5 cellular contexts compared by ENCODE assay signal in the genomic region with DNA sequence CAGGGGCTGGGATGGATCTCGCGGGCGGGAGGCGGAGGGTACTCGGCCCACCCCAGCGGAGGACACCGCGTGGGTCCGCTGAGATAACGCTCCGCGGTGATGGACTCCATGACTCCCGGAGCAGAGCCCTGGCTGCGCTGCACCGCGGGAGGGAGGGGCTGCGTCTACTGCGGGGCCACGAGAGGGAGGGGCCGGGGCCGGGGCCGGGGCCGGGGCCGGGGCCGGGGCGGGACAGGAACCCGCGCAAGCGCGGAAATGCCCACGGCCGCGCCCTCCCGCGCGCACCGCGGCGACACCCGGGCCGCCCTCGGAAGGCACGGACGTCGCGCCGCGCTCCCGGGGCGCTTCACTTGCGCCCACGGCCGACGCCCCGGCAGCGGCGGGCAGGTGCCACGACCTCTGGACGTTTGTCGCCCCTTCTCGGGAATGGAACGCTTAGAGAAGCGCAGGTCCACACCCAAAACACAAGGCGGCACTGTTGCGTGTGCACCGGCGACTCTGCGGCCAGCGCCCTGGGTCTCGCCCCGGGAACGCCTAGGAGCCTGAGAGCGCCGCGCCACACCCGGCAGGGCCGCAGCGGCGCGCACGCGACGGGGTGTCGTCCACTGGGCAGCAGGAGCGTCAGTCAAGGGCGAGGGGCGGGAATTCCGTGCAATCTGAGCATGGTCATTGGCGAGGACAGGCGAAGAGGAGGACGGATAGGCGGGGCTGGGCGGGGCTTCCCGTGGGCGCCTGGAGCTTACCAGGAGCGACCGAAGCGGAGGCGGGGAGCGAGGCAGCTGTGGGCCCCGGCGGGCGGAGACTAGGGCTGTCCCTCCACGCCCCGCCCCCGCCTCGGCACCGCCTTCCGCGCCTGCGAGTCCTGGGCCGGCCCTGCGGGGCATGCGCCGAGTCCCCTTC. TPM values are rescaled to one million over a fixed set of nuclear protein-coding genes. Genes with fewer than 3 reads are reported as not detected.
A peak's percentile ranks its signal among the peaks of the same experiment; 100 is the strongest.
DNase-seq lines count a peak whose midpoint lies in the region; ATAC-seq and TF ChIP-seq lines count a peak whose summit lies in the region.
"Not testable (repeated sequence)": the region's sequence is repeated elsewhere in the genome, so short reads cannot be mapped to it uniquely, and the experiment has no call there.

No MANE protein-coding gene starts in this region.

- not testable (repeated sequence) for H3K27ac Mint-ChIP-seq in activated CD8-positive, alpha-beta memory T cell treated with anti-CD3 and anti-CD28 coated beads, Interleukin-2, amount 10 ng/mL, durations not matched to agents 7 days and 5 days

- H3K4me1 Mint-ChIP-seq in activated CD8-positive, alpha-beta memory T cell treated with anti-CD3 and anti-CD28 coated beads, Interleukin-2, amount 10 ng/mL, durations not matched to agents 7 days and 5 days: not testable (repeated sequence)

- intact Hi-C loops in left lung (cut with DNase I): not testable (repeated sequence)

- ATAC-seq in GM19043 (IDR thresholded peaks at IDR 0.05; ENCODE audit: low read depth, unreplicated experiment): peak; percentile 74
- ATAC-seq in HG02571 (IDR thresholded peaks at IDR 0.05; ENCODE audit: unreplicated experiment): peak; percentile 70
- peak; percentile 74 for ATAC-seq in HG03280 (IDR thresholded peaks at IDR 0.05; ENCODE audit: unreplicated experiment)
- peak; percentile 78 for ATAC-seq in activated CD8-positive, alpha-beta memory T cell treated with anti-CD3 and anti-CD28 coated beads, Interleukin-2, amount 10 ng/mL, durations not matched to agents 7 days and 5 days
- ATAC-seq in left lung: peak; percentile 87

- not testable (repeated sequence) for H3K36me3 Mint-ChIP-seq in activated CD8-positive, alpha-beta memory T cell treated with anti-CD3 and anti-CD28 coated beads, Interleukin-2, amount 10 ng/mL, durations not matched to agents 7 days and 5 days

- not testable (repeated sequence) for H3K27me3 Mint-ChIP-seq in activated CD8-positive, alpha-beta memory T cell treated with anti-CD3 and anti-CD28 coated beads, Interleukin-2, amount 10 ng/mL, durations not matched to agents 7 days and 5 days

- H3K4me1 ChIP-seq in left lung: not testable (repeated sequence)

- DNase-seq in activated CD8-positive, alpha-beta memory T cell treated with anti-CD3 and anti-CD28 coated beads, Interleukin-2, amount 10 ng/mL, durations not matched to agents 7 days and 5 days; left lung: not testable (repeated sequence)

- not testable (repeated sequence) for H3K4me3 Mint-ChIP-seq in activated CD8-positive, alpha-beta memory T cell treated with anti-CD3 and anti-CD28 coated beads, Interleukin-2, amount 10 ng/mL, durations not matched to agents 7 days and 5 days

- H3K36me3 ChIP-seq in left lung: not testable (repeated sequence)

- not testable (repeated sequence) for H3K9me3 Mint-ChIP-seq in activated CD8-positive, alpha-beta memory T cell treated with anti-CD3 and anti-CD28 coated beads, Interleukin-2, amount 10 ng/mL, durations not matched to agents 7 days and 5 days (ENCODE audit: low read depth)

- TF ChIP-seq CTCF in left lung (IDR thresholded peaks at IDR 0.05): not testable (repeated sequence)

- CTCF ChIA-PET in activated CD8-positive, alpha-beta memory T cell treated with anti-CD3 and anti-CD28 coated beads, Interleukin-2, amount 10 ng/mL, durations not matched to agents 7 days and 5 days (lab: Charles Lee): not testable (repeated sequence)

- H3K9me3 ChIP-seq in left lung: not testable (repeated sequence)

- not testable (repeated sequence) for H3K27ac ChIP-seq in left lung

- H3K4me3 ChIP-seq in left lung: not testable (repeated sequence)

- not testable (repeated sequence) for H3K27me3 ChIP-seq in left lung

RNA-seq across cellular contexts. Expression of a gene that starts 32.8 kb away (rescaled TPM):
- 1,000 to 10,000 TPM; 1,602 to 2,011 TPM for total RNA-seq in activated CD8-positive, alpha-beta memory T cell treated with anti-CD3 and anti-CD28 coated beads, Interleukin-2, amount 10 ng/mL, durations not matched to agents 7 days and 5 days
- total RNA-seq in left lung: 1,000 to 10,000 TPM; 1,139 to 1,793 TPM

RNA-seq across cellular contexts. Expression of a gene that starts 37.4 kb away (rescaled TPM):
- total RNA-seq in activated CD8-positive, alpha-beta memory T cell treated with anti-CD3 and anti-CD28 coated beads, Interleukin-2, amount 10 ng/mL, durations not matched to agents 7 days and 5 days: 10 to 100 TPM; 64.6 to 70.2 TPM
- 10 to 100 TPM; 50.1 to 56.6 TPM for total RNA-seq in left lung

RNA-seq across cellular contexts. Expression of a gene that starts 46.1 kb away (rescaled TPM):
- total RNA-seq in activated CD8-positive, alpha-beta memory T cell treated with anti-CD3 and anti-CD28 coated beads, Interleukin-2, amount 10 ng/mL, durations not matched to agents 7 days and 5 days: 1 to 10 TPM in 1 of 2 experiments, under 1 TPM in 1; 0.75 to 1.1 TPM
- total RNA-seq in left lung: under 1 TPM in 1 of 2 donors, not detected in 1; 0.47 TPM

RNA-seq across cellular contexts. Expression of a gene that starts 46.7 kb away (rescaled TPM):
- not detected for total RNA-seq in activated CD8-positive, alpha-beta memory T cell treated with anti-CD3 and anti-CD28 coated beads, Interleukin-2, amount 10 ng/mL, durations not matched to agents 7 days and 5 days
- total RNA-seq in left lung: not detected

RNA-seq across cellular contexts. Expression of a gene that starts 56.5 kb away (rescaled TPM):
- 1,000 to 10,000 TPM; 2,013 to 2,356 TPM for total RNA-seq in activated CD8-positive, alpha-beta memory T cell treated with anti-CD3 and anti-CD28 coated beads, Interleukin-2, amount 10 ng/mL, durations not matched to agents 7 days and 5 days
- 1,000 to 10,000 TPM; 2,309 to 2,455 TPM for total RNA-seq in left lung
